18 cellular contexts compared by ENCODE assay signal in genomic region chr7:151016942-151017341, GRCh38. TPM values are rescaled to one million over a fixed set of nuclear protein-coding genes. Genes with fewer than 3 reads are reported as not detected.
DNase-seq lines count a peak whose midpoint lies in the region; ATAC-seq and TF ChIP-seq lines count a peak whose summit lies in the region.
"Had no signal": no experiment of that assay in that cellular context is flagged by ENCODE, and none has a peak within 500 bp of the region (broad histone marks: within the 10 kb centered on the region; RNA-seq: fewer than 3 reads in every experiment).

No MANE protein-coding gene starts in this region.

- TF ChIP-seq CTCF in OCI-LY3 (IDR thresholded peaks at IDR 0.05; ENCODE audit: low read depth, low read length) (no peak; the same call in 1 of the 2 replicates), Caco-2 (IDR thresholded peaks at IDR 0.05; ENCODE audit: insufficient read depth in 1 of 2, low read depth in 1 of 2, low read length in 1 of 2, severe bottlenecking in 1 of 2, unreplicated experiment in 1 of 2) (no peak)

- H3K27ac Mint-ChIP-seq in activated naive CD4-positive, alpha-beta T cell treated with anti-CD3 and anti-CD28 coated beads, Interleukin-2, amount 50 U/mL, for 24 hours: peak overlapping the region; percentile 46
- H3K27ac Mint-ChIP-seq in effector memory CD8-positive, alpha-beta T cell: peak overlapping the region; percentile 61 to 77
- H3K27ac Mint-ChIP-seq in stimulated activated naive CD8-positive, alpha-beta T cell treated with anti-CD3 and anti-CD28 coated beads, Interleukin-15, amount 100 ng/mL, for 72 hours: no peak overlapping the region
- H3K27ac Mint-ChIP-seq in Caco-2 (ENCODE audit: unreplicated experiment): no peak overlapping the region
- H3K27ac Mint-ChIP-seq: H9 had no signal

- CTCF ChIA-PET in Caco-2 (lab: Charles Lee): interaction anchor here (1.1 kb wide), 1 partner anchor 31 kb away, joined by 3 read pairs; no protein-coding TSS in a partner anchor

- 0 out of 2 replicates have a peak, but pooled peaks cover 6% of the 10 kb centered on the region for H3K27me3 ChIP-seq in OCI-LY3 (ENCODE audit: low read depth, low read length)
- no peaks in the 10 kb centered on the region for H3K27me3 ChIP-seq in Caco-2 (replicated peaks; ENCODE audit: control insufficient read depth, insufficient read depth, low read length)

- 0 out of 2 replicates have a peak overlapping the region, but pooled peaks have one; percentile 94 for H3K4me2 ChIP-seq in OCI-LY3 (ENCODE audit: low read length)

- peaks cover 63% of the 10 kb centered on the region for H3K4me1 Mint-ChIP-seq in activated naive CD4-positive, alpha-beta T cell treated with anti-CD3 and anti-CD28 coated beads, Interleukin-2, amount 50 U/mL, for 24 hours
- H3K4me1 Mint-ChIP-seq in effector memory CD8-positive, alpha-beta T cell (ENCODE audit: low read depth in 2 of 2): peaks cover 39 to 44% of the 10 kb centered on the region in 2 donors
- peaks cover 78% of the 10 kb centered on the region for H3K4me1 Mint-ChIP-seq in stimulated activated naive CD8-positive, alpha-beta T cell treated with anti-CD3 and anti-CD28 coated beads, Interleukin-15, amount 100 ng/mL, for 72 hours
- peaks cover 22% of the 10 kb centered on the region for H3K4me1 Mint-ChIP-seq in Caco-2 (ENCODE audit: low read depth, unreplicated experiment)

- no TSS peak for BruUV-seq in Caco-2 (replicated peaks; lab: Mats Ljungman, UMichigan)

- H3K36me3 Mint-ChIP-seq in activated naive CD4-positive, alpha-beta T cell treated with anti-CD3 and anti-CD28 coated beads, Interleukin-2, amount 50 U/mL, for 24 hours: no peaks in the 10 kb centered on the region
- H3K36me3 Mint-ChIP-seq in effector memory CD8-positive, alpha-beta T cell (ENCODE audit: insufficient read depth): peaks cover 31% of the 10 kb centered on the region
- H3K36me3 Mint-ChIP-seq in Caco-2 (ENCODE audit: insufficient read depth, unreplicated experiment): no peaks in the 10 kb centered on the region

- no peak for DNase-seq in activated naive CD4-positive, alpha-beta T cell treated with anti-CD3 and anti-CD28 coated beads, Interleukin-2, amount 50 U/mL, for 16 hours
- no peak for DNase-seq in effector memory CD8-positive, alpha-beta T cell
- DNase-seq in stimulated activated naive CD8-positive, alpha-beta T cell treated with anti-CD3 and anti-CD28 coated beads, Interleukin-15, amount 100 ng/mL, for 72 hours: no peak
- DNase-seq in NCI-H345 (lab: John Stamatoyannopoulos, UW): no peak
- DNase-seq in erythroblast (lab: John Stamatoyannopoulos, UW): no peak
- DNase-seq in Caco-2: no peak
- DNase-seq: GDM1, H9, IMR-90, midbrain, NCI-H1694, NCI-H2227 treated with DMSO at 0.1 percent for 48 hours, nucleus accumbens had no signal

- no peak for TF ChIP-seq POLR2A in erythroblast (IDR thresholded peaks at IDR 0.05; ENCODE audit: low read length)

- H3K4me3 ChIP-seq in OCI-LY3 (ENCODE audit: low read length) (no peak overlapping the region), Caco-2 (ENCODE audit: low read depth, low read length) (no peak overlapping the region)
- H3K4me3 ChIP-seq: gastroesophageal sphincter had no signal

- peak overlapping the region; percentile 87 for H3K4me3 Mint-ChIP-seq in activated naive CD4-positive, alpha-beta T cell treated with anti-CD3 and anti-CD28 coated beads, Interleukin-2, amount 50 U/mL, for 24 hours
- no peak overlapping the region for H3K4me3 Mint-ChIP-seq in effector memory CD8-positive, alpha-beta T cell
- H3K4me3 Mint-ChIP-seq in stimulated activated naive CD8-positive, alpha-beta T cell treated with anti-CD3 and anti-CD28 coated beads, Interleukin-15, amount 100 ng/mL, for 72 hours: peak overlapping the region; percentile 88 to 91
- H3K4me3 Mint-ChIP-seq in Caco-2 (ENCODE audit: unreplicated experiment): no peak overlapping the region

- H3K9ac ChIP-seq in OCI-LY3 (ENCODE audit: low read length): no peak overlapping the region

- H4K20me1 ChIP-seq in OCI-LY3 (ENCODE audit: insufficient read depth, low read length): no peaks in the 10 kb centered on the region

- H2AFZ ChIP-seq in OCI-LY3 (ENCODE audit: low read depth, low read length): no peak overlapping the region

- ATAC-seq in effector memory CD8-positive, alpha-beta T cell (replicated peaks): no peak
- ATAC-seq in stimulated activated naive CD8-positive, alpha-beta T cell treated with anti-CD3 and anti-CD28 coated beads, Interleukin-15, amount 100 ng/mL, for 72 hours: no peak
- ATAC-seq: gastroesophageal sphincter had no signal

- no peaks in the 10 kb centered on the region for H3K9me3 Mint-ChIP-seq in activated naive CD4-positive, alpha-beta T cell treated with anti-CD3 and anti-CD28 coated beads, Interleukin-2, amount 50 U/mL, for 24 hours
- H3K9me3 Mint-ChIP-seq in effector memory CD8-positive, alpha-beta T cell: no peaks in the 10 kb centered on the region
- no peaks in the 10 kb centered on the region for H3K9me3 Mint-ChIP-seq in stimulated activated naive CD8-positive, alpha-beta T cell treated with anti-CD3 and anti-CD28 coated beads, Interleukin-15, amount 100 ng/mL, for 72 hours
- H3K9me3 Mint-ChIP-seq in Caco-2 (ENCODE audit: unreplicated experiment): no peaks in the 10 kb centered on the region

- H3K4me1 ChIP-seq in OCI-LY3 (ENCODE audit: low read length): peaks cover 7% of the 10 kb centered on the region; the same call in 1 of the 2 replicates
- peaks cover 37% of the 10 kb centered on the region for H3K4me1 ChIP-seq in Caco-2

- no peaks in the 10 kb centered on the region for H3K79me2 ChIP-seq in OCI-LY3 (ENCODE audit: low read length)

- intact Hi-C loops in Caco-2 (cut with micrococcal nuclease; ENCODE audit: unreplicated experiment): no loop called here

- POLR2A ChIA-PET in Caco-2 (lab: Charles Lee): no interaction called here

- no peak overlapping the region for H3K27ac ChIP-seq in OCI-LY3 (ENCODE audit: low read length)
- H3K27ac ChIP-seq: gastroesophageal sphincter, RWPE1 had no signal

- no peaks in the 10 kb centered on the region for H3K27me3 Mint-ChIP-seq in activated naive CD4-positive, alpha-beta T cell treated with anti-CD3 and anti-CD28 coated beads, Interleukin-2, amount 50 U/mL, for 24 hours
- H3K27me3 Mint-ChIP-seq in effector memory CD8-positive, alpha-beta T cell: peaks cover 33 to 42% of the 10 kb centered on the region in 2 donors
- H3K27me3 Mint-ChIP-seq in stimulated activated naive CD8-positive, alpha-beta T cell treated with anti-CD3 and anti-CD28 coated beads, Interleukin-15, amount 100 ng/mL, for 72 hours: peaks cover 25% of the 10 kb centered on the region
- H3K27me3 Mint-ChIP-seq in Caco-2 (ENCODE audit: insufficient read depth, unreplicated experiment): peaks cover 4% of the 10 kb centered on the region

- H3K36me3 ChIP-seq in OCI-LY3 (replicated peaks; ENCODE audit: low read depth, low read length) (no peaks in the 10 kb centered on the region), Caco-2 (ENCODE audit: control insufficient read depth, insufficient read depth, low read length) (no peaks in the 10 kb centered on the region)
- H3K36me3 ChIP-seq: gastroesophageal sphincter had no signal

- no peaks in the 10 kb centered on the region for H3K9me3 ChIP-seq in OCI-LY3 (ENCODE audit: insufficient read depth, low read length)
- no peaks in the 10 kb centered on the region for H3K9me3 ChIP-seq in Caco-2
- H3K9me3 ChIP-seq: gastroesophageal sphincter had no signal

RNA-seq across cellular contexts. Expression of gene ATG9B, which starts 7.4 kb away (rescaled TPM):
- 4.3 and 4.8 TPM in 2 replicates for total RNA-seq in Caco-2 (2022)
- total RNA-seq: urinary bladder had no signal

RNA-seq across cellular contexts. Expression of gene ABCB8, which starts 11.3 kb away (rescaled TPM):
- 30.1 and 30.8 TPM in 2 replicates for total RNA-seq in Caco-2 (2022)

RNA-seq across cellular contexts. Expression of gene NOS3, which starts 26.1 kb away (rescaled TPM):
- total RNA-seq in Caco-2 (2022): 1.1 TPM in 1 of 2 replicates, not detected in the other

RNA-seq across cellular contexts. Expression of gene ASIC3, which starts 31.4 kb away (rescaled TPM):
- total RNA-seq in Caco-2 (2022): 0.70 and 1.1 TPM in 2 replicates
- total RNA-seq: IMR-90 had no signal

RNA-seq across cellular contexts. Expression of gene KCNH2, which starts 38.8 kb away (rescaled TPM):
- total RNA-seq in Caco-2 (2022): 0.60 and 0.66 TPM in 2 replicates

Comparison
In these comparisons a context has a peak if more than half of its experiments do, and no peak if none do; other contexts are left out.
1. H3K27ac Mint-ChIP-seq: peak in activated naive CD4-positive, alpha-beta T cell treated with anti-CD3 and anti-CD28 coated beads, Interleukin-2, amount 50 U/mL, for 24 hours (single experiment) and effector memory CD8-positive, alpha-beta T cell (2 of 2); none in stimulated activated naive CD8-positive, alpha-beta T cell treated with anti-CD3 and anti-CD28 coated beads, Interleukin-15, amount 100 ng/mL, for 72 hours (0 of 2) and Caco-2 (single experiment).
2. H3K4me3 Mint-ChIP-seq: peak in activated naive CD4-positive, alpha-beta T cell treated with anti-CD3 and anti-CD28 coated beads, Interleukin-2, amount 50 U/mL, for 24 hours (single experiment) and stimulated activated naive CD8-positive, alpha-beta T cell treated with anti-CD3 and anti-CD28 coated beads, Interleukin-15, amount 100 ng/mL, for 72 hours (2 of 2); none in effector memory CD8-positive, alpha-beta T cell (0 of 2) and Caco-2 (single experiment).